In the genomic region with DNA sequence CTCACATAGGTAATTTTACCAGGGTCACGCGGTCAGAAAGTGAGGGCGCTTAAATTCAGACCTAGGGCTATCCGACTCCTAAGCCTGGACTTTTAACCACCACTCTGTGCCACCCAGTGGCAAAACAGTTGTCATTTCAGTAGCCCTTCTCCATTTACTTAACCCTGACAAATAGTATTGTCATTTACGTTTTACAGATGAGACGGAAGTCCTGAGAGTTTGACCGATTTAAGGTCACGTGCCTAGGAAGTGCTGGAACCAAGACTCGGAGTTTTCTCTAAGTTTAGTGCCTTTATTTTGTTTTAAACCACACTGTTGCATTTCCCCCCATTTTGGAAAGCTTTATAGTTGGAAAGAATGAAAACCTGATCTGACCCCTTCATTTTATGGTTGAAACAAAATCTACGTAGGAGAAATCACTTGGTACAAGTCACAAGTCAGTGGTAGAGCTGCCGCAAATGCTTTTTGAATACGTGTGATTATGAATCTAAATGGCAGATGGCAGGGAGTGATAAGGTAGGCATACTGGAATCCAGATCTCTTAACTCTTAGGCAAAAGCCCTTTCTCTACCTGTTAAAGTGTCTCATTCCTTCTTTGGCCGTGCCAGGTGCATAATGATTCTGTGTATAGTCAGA, we compare ENCODE assay signal across 8 cellular contexts. TPM values are rescaled to one million over a fixed set of nuclear protein-coding genes. Genes with fewer than 3 reads are reported as not detected.
DNase-seq lines count a peak whose midpoint lies in the region; ATAC-seq and TF ChIP-seq lines count a peak whose summit lies in the region.

No MANE protein-coding gene starts in this region.

- peak; percentile 58 for DNase-seq in Caki2 (ENCODE audit: low read depth)
- no peak for DNase-seq in RWPE1 (ENCODE audit: low spot score)
- DNase-seq in dedifferentiated amniotic fluid mesenchymal stem cell (ENCODE audit: extremely low spot score), result peak; percentile 15
- DNase-seq in lower lobe of right lung, result no peak
- no peak for DNase-seq in tibial artery
- DNase-seq in retina, result no peak

- peaks cover 53% of the 10 kb centered on the region for H3K4me1 ChIP-seq in lower lobe of right lung
- peaks cover 0 to 43% (median 39%) of the 10 kb centered on the region in 4 donors for H3K4me1 ChIP-seq in tibial artery

- CTCF ChIA-PET in RWPE1 (lab: Yijun Ruan, JAX), result interaction anchor here (0.5 to 1.9 kb wide), 4 partner anchors 10 to 623 kb away, joined by 3 to 7 read pairs (median 3); no protein-coding TSS in a partner anchor

- no peaks in the 10 kb centered on the region for H3K9me3 ChIP-seq in lower lobe of right lung
- H3K9me3 ChIP-seq in tibial artery, result no peaks in the 10 kb centered on the region

- H3K4me3 ChIP-seq in lower lobe of right lung, result peak overlapping the region; percentile 76
- peak overlapping the region; percentile 64 to 71 for H3K4me3 ChIP-seq in tibial artery

- no peak for TF ChIP-seq CTCF in RWPE1 (conservative IDR thresholded peaks at IDR 0.05; ENCODE audit: low read depth)
- no peak for TF ChIP-seq CTCF in lower lobe of right lung (IDR thresholded peaks at IDR 0.05)
- peak in 1 of 2 experiments; percentile 5 for TF ChIP-seq CTCF in tibial artery (IDR thresholded peaks at IDR 0.05)

- H3K27ac ChIP-seq in RWPE1 (peak overlapping the region; percentile 88), lower lobe of right lung (peak overlapping the region; percentile 97), tibial artery (peak overlapping the region; percentile 82 to 90)

- intact Hi-C loops in lower lobe of right lung (cut with DNase I) (no loop called here), tibial artery (cut with DNase I; ENCODE audit: low total_unique reads) (no loop called here)

- POLR2A ChIA-PET in RWPE1 (lab: Yijun Ruan, JAX; ENCODE audit: low non-redundant PET), result interaction anchor here (1.0 to 1.3 kb wide), 2 partner anchors 15 to 51 kb away, joined by 3 to 5 read pairs; no protein-coding TSS in a partner anchor

- H3K27me3 ChIP-seq in lower lobe of right lung (ENCODE audit: low read depth) (no peaks in the 10 kb centered on the region), tibial artery (no peaks in the 10 kb centered on the region)

- peak; percentile 29 for ATAC-seq in GM19372 (IDR thresholded peaks at IDR 0.05; ENCODE audit: low read depth, unreplicated experiment)
- ATAC-seq in HG03354 (IDR thresholded peaks at IDR 0.05; ENCODE audit: poor library complexity, severe bottlenecking, unreplicated experiment), result peak; percentile 41
- ATAC-seq in lower lobe of right lung, result peak; percentile 15 to 30

- peaks cover 16% of the 10 kb centered on the region for H3K36me3 ChIP-seq in lower lobe of right lung
- peaks cover 6 to 7% (median 7%) of the 10 kb centered on the region in 3 donors for H3K36me3 ChIP-seq in tibial artery

- in situ Hi-C loops in Caki2 (cut with HindIII; ENCODE audit: low pct_unique_long_range_greater_than_20kb, low sequenced_read_pairs), result no loop called here

RNA-seq across cellular contexts. Expression of gene MRRF, which starts 0.7 kb away (rescaled TPM):
- 52.6 and 66.4 TPM in 2 replicates for total RNA-seq in Caki2 (2014; rRNA removed; shearing (Covaris generic); ENCODE audit: low replicate concordance)
- total RNA-seq in lower lobe of right lung, result 30.2 TPM

RNA-seq across cellular contexts. Expression of gene RBM18, which starts 0.7 kb away (rescaled TPM):
- total RNA-seq in Caki2 (2014; rRNA removed; shearing (Covaris generic); ENCODE audit: low replicate concordance), result 6.6 and 12.3 TPM in 2 replicates
- 21.7 TPM for total RNA-seq in lower lobe of right lung

RNA-seq across cellular contexts. Expression of gene LHX6, which starts 36.6 kb away (rescaled TPM):
- 0.12 and 0.74 TPM in 2 replicates for total RNA-seq in Caki2 (2014; rRNA removed; shearing (Covaris generic); ENCODE audit: low replicate concordance)
- 8.1 TPM for total RNA-seq in lower lobe of right lung

Comparison
In these comparisons a context has a peak if more than half of its experiments do, and no peak if none do; other contexts are left out.
1. DNase-seq: peak in Caki2 (single experiment) and dedifferentiated amniotic fluid mesenchymal stem cell (single experiment); none in RWPE1 (single experiment), lower lobe of right lung (single experiment), tibial artery (0 of 2) and retina (single experiment).
2. Peak in every context shown above with its lines, with median percentiles within 50 percentile points of each other: ATAC-seq and H3K27ac ChIP-seq.